1 cellular context compared by ENCODE assay signal in genomic region chr3:8629151-8630021, GRCh38.
TF ChIP-seq lines count a peak whose summit lies in the region.

No MANE protein-coding gene starts in this region.

TF ChIP-seq in HepG2, 621 proteins besides CTCF, POLR2A, EP300 and RAD21 (continued from another document):
- TF ChIP-seq ATF3 (CRISPR knock-in tag; IDR thresholded peaks at IDR 0.05) (0 out of 2 replicates have a peak, but pooled peaks have one; percentile 37), TEAD3 (CRISPR knock-in tag; optimal IDR thresholded peaks at IDR 0.05; ENCODE audit: borderline replicate concordance) (peak; percentile 56), NPAS2 (CRISPR knock-in tag; IDR thresholded peaks at IDR 0.05; ENCODE audit: borderline replicate concordance) (no peak), HNRNPL (IDR thresholded peaks at IDR 0.05; ENCODE audit: low read depth, low read length) (0 out of 2 replicates have a peak, but pooled peaks have one; percentile 71), ZBTB38 (CRISPR knock-in tag; IDR thresholded peaks at IDR 0.05) (peak; percentile 87), ZNF687 (CRISPR knock-in tag; IDR thresholded peaks at IDR 0.05) (peak; percentile 35; the same call in 1 of the 2 replicates), ZNF225 (CRISPR knock-in tag; IDR thresholded peaks at IDR 0.05) (no peak), ZFP41 (CRISPR knock-in tag; IDR thresholded peaks at IDR 0.05; ENCODE audit: borderline replicate concordance) (no peak), FOSL1 (CRISPR knock-in tag; IDR thresholded peaks at IDR 0.05; ENCODE audit: borderline replicate concordance) (peak; percentile 60; the same call in 1 of the 2 replicates), RBFOX2 (IDR thresholded peaks at IDR 0.05; ENCODE audit: low read depth, low read length) (0 out of 2 replicates have a peak, but pooled peaks have one; percentile 15), FLYWCH1 (CRISPR knock-in tag; IDR thresholded peaks at IDR 0.05) (no peak), ZNF572 (CRISPR knock-in tag; IDR thresholded peaks at IDR 0.05) (no peak), ZNF280D (CRISPR knock-in tag; IDR thresholded peaks at IDR 0.05) (no peak), THRA (CRISPR knock-in tag; IDR thresholded peaks at IDR 0.05; ENCODE audit: borderline replicate concordance) (0 out of 2 replicates have a peak, but pooled peaks have one; percentile 16)
- TF ChIP-seq, protein P1, sequence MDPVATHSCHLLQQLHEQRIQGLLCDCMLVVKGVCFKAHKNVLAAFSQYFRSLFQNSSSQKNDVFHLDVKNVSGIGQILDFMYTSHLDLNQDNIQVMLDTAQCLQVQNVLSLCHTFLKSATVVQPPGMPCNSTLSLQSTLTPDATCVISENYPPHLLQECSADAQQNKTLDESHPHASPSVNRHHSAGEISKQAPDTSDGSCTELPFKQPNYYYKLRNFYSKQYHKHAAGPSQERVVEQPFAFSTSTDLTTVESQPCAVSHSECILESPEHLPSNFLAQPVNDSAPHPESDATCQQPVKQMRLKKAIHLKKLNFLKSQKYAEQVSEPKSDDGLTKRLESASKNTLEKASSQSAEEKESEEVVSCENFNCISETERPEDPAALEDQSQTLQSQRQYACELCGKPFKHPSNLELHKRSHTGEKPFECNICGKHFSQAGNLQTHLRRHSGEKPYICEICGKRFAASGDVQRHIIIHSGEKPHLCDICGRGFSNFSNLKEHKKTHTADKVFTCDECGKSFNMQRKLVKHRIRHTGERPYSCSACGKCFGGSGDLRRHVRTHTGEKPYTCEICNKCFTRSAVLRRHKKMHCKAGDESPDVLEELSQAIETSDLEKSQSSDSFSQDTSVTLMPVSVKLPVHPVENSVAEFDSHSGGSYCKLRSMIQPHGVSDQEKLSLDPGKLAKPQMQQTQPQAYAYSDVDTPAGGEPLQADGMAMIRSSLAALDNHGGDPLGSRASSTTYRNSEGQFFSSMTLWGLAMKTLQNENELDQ (CRISPR knock-in tag; IDR thresholded peaks at IDR 0.05; ENCODE audit: borderline replicate concordance): no peak
- TF ChIP-seq, protein P2, sequence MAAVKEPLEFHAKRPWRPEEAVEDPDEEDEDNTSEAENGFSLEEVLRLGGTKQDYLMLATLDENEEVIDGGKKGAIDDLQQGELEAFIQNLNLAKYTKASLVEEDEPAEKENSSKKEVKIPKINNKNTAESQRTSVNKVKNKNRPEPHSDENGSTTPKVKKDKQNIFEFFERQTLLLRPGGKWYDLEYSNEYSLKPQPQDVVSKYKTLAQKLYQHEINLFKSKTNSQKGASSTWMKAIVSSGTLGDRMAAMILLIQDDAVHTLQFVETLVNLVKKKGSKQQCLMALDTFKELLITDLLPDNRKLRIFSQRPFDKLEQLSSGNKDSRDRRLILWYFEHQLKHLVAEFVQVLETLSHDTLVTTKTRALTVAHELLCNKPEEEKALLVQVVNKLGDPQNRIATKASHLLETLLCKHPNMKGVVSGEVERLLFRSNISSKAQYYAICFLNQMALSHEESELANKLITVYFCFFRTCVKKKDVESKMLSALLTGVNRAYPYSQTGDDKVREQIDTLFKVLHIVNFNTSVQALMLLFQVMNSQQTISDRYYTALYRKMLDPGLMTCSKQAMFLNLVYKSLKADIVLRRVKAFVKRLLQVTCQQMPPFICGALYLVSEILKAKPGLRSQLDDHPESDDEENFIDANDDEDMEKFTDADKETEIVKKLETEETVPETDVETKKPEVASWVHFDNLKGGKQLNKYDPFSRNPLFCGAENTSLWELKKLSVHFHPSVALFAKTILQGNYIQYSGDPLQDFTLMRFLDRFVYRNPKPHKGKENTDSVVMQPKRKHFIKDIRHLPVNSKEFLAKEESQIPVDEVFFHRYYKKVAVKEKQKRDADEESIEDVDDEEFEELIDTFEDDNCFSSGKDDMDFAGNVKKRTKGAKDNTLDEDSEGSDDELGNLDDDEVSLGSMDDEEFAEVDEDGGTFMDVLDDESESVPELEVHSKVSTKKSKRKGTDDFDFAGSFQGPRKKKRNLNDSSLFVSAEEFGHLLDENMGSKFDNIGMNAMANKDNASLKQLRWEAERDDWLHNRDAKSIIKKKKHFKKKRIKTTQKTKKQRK (IDR thresholded peaks at IDR 0.05; ENCODE audit: low read length): no peak
- TF ChIP-seq, protein P3, sequence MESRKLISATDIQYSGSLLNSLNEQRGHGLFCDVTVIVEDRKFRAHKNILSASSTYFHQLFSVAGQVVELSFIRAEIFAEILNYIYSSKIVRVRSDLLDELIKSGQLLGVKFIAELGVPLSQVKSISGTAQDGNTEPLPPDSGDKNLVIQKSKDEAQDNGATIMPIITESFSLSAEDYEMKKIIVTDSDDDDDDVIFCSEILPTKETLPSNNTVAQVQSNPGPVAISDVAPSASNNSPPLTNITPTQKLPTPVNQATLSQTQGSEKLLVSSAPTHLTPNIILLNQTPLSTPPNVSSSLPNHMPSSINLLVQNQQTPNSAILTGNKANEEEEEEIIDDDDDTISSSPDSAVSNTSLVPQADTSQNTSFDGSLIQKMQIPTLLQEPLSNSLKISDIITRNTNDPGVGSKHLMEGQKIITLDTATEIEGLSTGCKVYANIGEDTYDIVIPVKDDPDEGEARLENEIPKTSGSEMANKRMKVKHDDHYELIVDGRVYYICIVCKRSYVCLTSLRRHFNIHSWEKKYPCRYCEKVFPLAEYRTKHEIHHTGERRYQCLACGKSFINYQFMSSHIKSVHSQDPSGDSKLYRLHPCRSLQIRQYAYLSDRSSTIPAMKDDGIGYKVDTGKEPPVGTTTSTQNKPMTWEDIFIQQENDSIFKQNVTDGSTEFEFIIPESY (CRISPR knock-in tag; IDR thresholded peaks at IDR 0.05): peak; percentile 99
- TF ChIP-seq, protein P4, sequence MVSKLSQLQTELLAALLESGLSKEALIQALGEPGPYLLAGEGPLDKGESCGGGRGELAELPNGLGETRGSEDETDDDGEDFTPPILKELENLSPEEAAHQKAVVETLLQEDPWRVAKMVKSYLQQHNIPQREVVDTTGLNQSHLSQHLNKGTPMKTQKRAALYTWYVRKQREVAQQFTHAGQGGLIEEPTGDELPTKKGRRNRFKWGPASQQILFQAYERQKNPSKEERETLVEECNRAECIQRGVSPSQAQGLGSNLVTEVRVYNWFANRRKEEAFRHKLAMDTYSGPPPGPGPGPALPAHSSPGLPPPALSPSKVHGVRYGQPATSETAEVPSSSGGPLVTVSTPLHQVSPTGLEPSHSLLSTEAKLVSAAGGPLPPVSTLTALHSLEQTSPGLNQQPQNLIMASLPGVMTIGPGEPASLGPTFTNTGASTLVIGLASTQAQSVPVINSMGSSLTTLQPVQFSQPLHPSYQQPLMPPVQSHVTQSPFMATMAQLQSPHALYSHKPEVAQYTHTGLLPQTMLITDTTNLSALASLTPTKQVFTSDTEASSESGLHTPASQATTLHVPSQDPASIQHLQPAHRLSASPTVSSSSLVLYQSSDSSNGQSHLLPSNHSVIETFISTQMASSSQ (IDR thresholded peaks at IDR 0.05; ENCODE audit: low read depth): no peak
- TF ChIP-seq, protein P4 (CRISPR knock-in tag; IDR thresholded peaks at IDR 0.05; ENCODE audit: borderline replicate concordance): no peak
